In genomic region chr10:74825371-74826141, GRCh38 we compare ENCODE assay signal across 8 cellular contexts. TPM values are rescaled to one million over a fixed set of nuclear protein-coding genes. Genes with fewer than 3 reads are reported as not detected.
DNase-seq lines count a peak whose midpoint lies in the region; ATAC-seq, FAIRE-seq and TF ChIP-seq lines count a peak whose summit lies in the region.

No MANE protein-coding gene starts in this region.

- FAIRE-seq in astrocyte (lab: Jason Lieb, UNC): no peak

- H3K27ac ChIP-seq in RWPE1 (peak overlapping the region; percentile 95), astrocyte (ENCODE audit: low read depth, low read length) (peak overlapping the region; percentile 47), skin epidermis (peak overlapping the region; percentile 33 to 100 (median 88))

- CTCF ChIA-PET in RWPE1 (lab: Yijun Ruan, JAX): no interaction called here

- peaks cover 6% of the 10 kb centered on the region for H3K4me1 Mint-ChIP-seq in astrocyte (ENCODE audit: low read depth, unreplicated experiment)

- POLR2A ChIA-PET in RWPE1 (lab: Yijun Ruan, JAX; ENCODE audit: low non-redundant PET): interaction anchor here (0.5 kb wide), 1 partner anchor 18 kb away, joined by 3 read pairs; no protein-coding TSS in a partner anchor

- H2AFZ ChIP-seq in astrocyte (ENCODE audit: low read depth, low read length): peak overlapping the region; percentile 99

- H3K27me3 Mint-ChIP-seq in astrocyte (ENCODE audit: low read depth, unreplicated experiment): no peaks in the 10 kb centered on the region

- peaks cover 26% of the 10 kb centered on the region for H4K20me1 ChIP-seq in astrocyte (ENCODE audit: insufficient read depth, low read length)

- H3K36me3 ChIP-seq in GM06990 (ENCODE audit: control insufficient read depth, insufficient read depth, low read length) (no peaks in the 10 kb centered on the region), astrocyte (ENCODE audit: insufficient read depth, low read length) (no peaks in the 10 kb centered on the region)

- peak; percentile 2 for ATAC-seq in HG02759 (IDR thresholded peaks at IDR 0.05; ENCODE audit: unreplicated experiment)

- H3K4me3 ChIP-seq in GM06990 (replicated peaks; ENCODE audit: low read depth, low read length) (peak overlapping the region; percentile 91), astrocyte (ENCODE audit: insufficient read depth, low read depth, low read length) (peak overlapping the region; percentile 85), iPS-11a (ENCODE audit: low read depth, low read length) (peak overlapping the region; percentile 78), skin epidermis (peak overlapping the region; percentile 82 to 94 (median 91))

- H3K4me2 ChIP-seq in astrocyte (ENCODE audit: low read length): peak overlapping the region; percentile 99

- no peaks in the 10 kb centered on the region for H3K36me3 Mint-ChIP-seq in astrocyte (ENCODE audit: low read depth, unreplicated experiment)

- H3K79me2 ChIP-seq in astrocyte (ENCODE audit: insufficient read depth, low read length): peaks cover 28% of the 10 kb centered on the region

- DNase-seq in GM06990 (ENCODE audit: extremely low read depth, insufficient read length) (peak; percentile 97), RWPE1 (ENCODE audit: low spot score) (no peak), astrocyte (ENCODE audit: low read depth) (no peak), NCI-H187 treated with DMSO at 0.1 percent for 48 hours (lab: John Stamatoyannopoulos, UW) (no peak), kidney glomerular epithelial cell (lab: John Stamatoyannopoulos, UW) (no peak)

- peak overlapping the region; percentile 93 for H3K4me3 Mint-ChIP-seq in astrocyte (ENCODE audit: unreplicated experiment)

- peak overlapping the region; percentile 81 for H3K9ac ChIP-seq in astrocyte (ENCODE audit: low read length)

- H3K27me3 ChIP-seq in GM06990 (replicated peaks; ENCODE audit: control insufficient read depth, insufficient read depth, low read length) (no peaks in the 10 kb centered on the region), astrocyte (ENCODE audit: insufficient read depth, low read length) (no peaks in the 10 kb centered on the region)

- H3K9me3 Mint-ChIP-seq in astrocyte (ENCODE audit: unreplicated experiment): no peaks in the 10 kb centered on the region

- peaks cover 14% of the 10 kb centered on the region for H3K4me1 ChIP-seq in astrocyte (ENCODE audit: insufficient read depth, low read length)

- TF ChIP-seq CTCF in GM06990 (IDR thresholded peaks at IDR 0.05; ENCODE audit: insufficient read depth, low read length, poor library complexity, severe bottlenecking) (no peak), RWPE1 (conservative IDR thresholded peaks at IDR 0.05; ENCODE audit: low read depth) (no peak), astrocyte (IDR thresholded peaks at IDR 0.05; ENCODE audit: insufficient read depth, low read depth, low read length) (no peak)

- H3K27ac Mint-ChIP-seq in astrocyte (ENCODE audit: unreplicated experiment): no peak overlapping the region

- H3K9me3 ChIP-seq in astrocyte (ENCODE audit: insufficient read depth, low read depth, low read length): no peaks in the 10 kb centered on the region

RNA-seq across cellular contexts. Expression of gene KAT6B, which starts 0.8 kb away (rescaled TPM):
- total RNA-seq in astrocyte: 21.6 and 21.7 TPM in 2 replicates
